11 cellular contexts compared by ENCODE assay signal in the genomic region with DNA sequence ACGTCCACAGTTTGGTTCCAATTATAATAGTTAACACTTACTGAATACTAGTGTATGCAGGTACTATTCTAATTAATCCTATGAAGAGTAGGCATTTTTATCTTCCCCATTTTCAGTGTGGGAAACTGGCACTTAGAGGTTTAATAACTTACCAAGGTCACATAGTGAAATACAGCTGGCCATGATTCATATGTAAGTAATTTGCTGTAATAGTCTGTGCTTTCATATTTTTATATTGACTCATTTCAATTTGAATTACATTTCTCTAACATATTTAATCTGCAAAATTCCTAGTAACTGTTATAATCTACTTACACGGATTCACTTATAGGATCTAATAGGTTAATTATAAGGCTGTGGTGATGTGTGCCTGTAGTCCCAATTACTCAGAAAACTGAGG. TPM values are rescaled to one million over a fixed set of nuclear protein-coding genes. Genes with fewer than 3 reads are reported as not detected.
DNase-seq lines count a peak whose midpoint lies in the region; ATAC-seq, FAIRE-seq and TF ChIP-seq lines count a peak whose summit lies in the region.
"Had no signal": no experiment of that assay in that cellular context is flagged by ENCODE, and none has a peak within 500 bp of the region (broad histone marks: within the 10 kb centered on the region; RNA-seq: fewer than 3 reads in every experiment).

No MANE protein-coding gene starts in this region.

- CTCF ChIA-PET in A549 (lab: Yijun Ruan, JAX), result no interaction called here
- CTCF ChIA-PET in mammary epithelial cell (lab: Charles Lee; ENCODE audit: low non-redundant PET), result no interaction called here

- WGBS in A549 (ENCODE audit: missing lambda C conversion rate), result 15% methylated on average over 2 of the region's 2 CpGs
- 55% methylated on average over 2 of the region's 2 CpGs for WGBS in mammary epithelial cell (ENCODE audit: low coverage, missing lambda C conversion rate)

- H3K4me3 ChIP-seq in A549, result peak overlapping the region; percentile 6; the same call in 2 of the 3 replicates
- no peak overlapping the region for H3K4me3 ChIP-seq in mammary epithelial cell (replicated peaks in 1 of 3; ENCODE audit: insufficient read depth in 1 of 3, low read depth in 2 of 3, low read length in 3 of 3)

- BruUV-seq in mammary epithelial cell (replicated peaks; lab: Mats Ljungman, UMichigan), result no TSS peak

- intact Hi-C loops in mammary epithelial cell (cut with micrococcal nuclease), result no loop called here

- peaks cover 44% of the 10 kb centered on the region for H3K36me3 ChIP-seq in mammary epithelial cell (ENCODE audit: insufficient read depth, low read length)

- H3K27ac ChIP-seq in A549 (peak overlapping the region; percentile 62 to 80), mammary epithelial cell (ENCODE audit: insufficient read depth, low read depth, low read length) (peak overlapping the region; percentile 37)

- TF ChIP-seq POLR2A in A549 (IDR thresholded peaks at IDR 0.05; ENCODE audit: low read length) (no peak), GM12891 (IDR thresholded peaks at IDR 0.05; ENCODE audit: low read depth, low read length) (no peak)

- TF ChIP-seq RAD21 in A549 (conservative IDR thresholded peaks at IDR 0.05 in 1 of 2, IDR thresholded peaks at IDR 0.05 in 1 of 2), result no peak

- H3K9ac ChIP-seq in mammary epithelial cell (ENCODE audit: insufficient read depth, low read length), result no peak overlapping the region

- no peaks in the 10 kb centered on the region for H3K27me3 ChIP-seq in mammary epithelial cell (ENCODE audit: insufficient read depth, low read length)

- no peak overlapping the region for H2AFZ ChIP-seq in mammary epithelial cell (ENCODE audit: low read depth, low read length)

- peaks cover 56% of the 10 kb centered on the region for H3K4me1 ChIP-seq in A549
- peaks cover 11% of the 10 kb centered on the region for H3K4me1 ChIP-seq in mammary epithelial cell (ENCODE audit: insufficient read depth, low read length)

- H3K4me2 ChIP-seq in A549 (peak overlapping the region; percentile 73), mammary epithelial cell (ENCODE audit: insufficient read depth, low read depth, low read length) (peak overlapping the region; percentile 15)

- in situ Hi-C loops in mammary epithelial cell (cut with MboI; ENCODE audit: low sequenced_read_pairs in 2 of 2), result no loop called here

- POLR2A ChIA-PET in A549 (lab: Yijun Ruan, JAX), result no interaction called here

- dilution Hi-C loops in mammary epithelial cell (cut with HindIII; ENCODE audit: low sequenced_read_pairs), result no loop called here

- ATAC-seq in A549 (peak; percentile 60 to 64; a peak in 4 of 6 replicates), GM21447 (IDR thresholded peaks at IDR 0.05; ENCODE audit: unreplicated experiment) (no peak)

- H3K79me2 ChIP-seq in mammary epithelial cell (ENCODE audit: insufficient read depth, low read length), result peaks cover 27% of the 10 kb centered on the region

- no peak for TF ChIP-seq EP300 in A549 (IDR thresholded peaks at IDR 0.05)

- DNase-seq in A549 (ENCODE audit: low read depth in 1 of 2, low spot score in 1 of 2) (peak in 1 of 2 experiments; percentile 22), LoVo (ENCODE audit: low spot score) (peak; percentile 9), mammary epithelial cell (peak; percentile 47), kidney tubule cell (ENCODE audit: low spot score) (peak; percentile 78), cerebellar cortex (ENCODE audit: low spot score) (no peak), islet precursor cell (no peak), GM12891 (ENCODE audit: insufficient read length, low spot score) (no peak)
- DNase-seq: naive B cell, NCI-H1092, T-helper 9 cell had no signal

- H3K9me3 ChIP-seq in A549, result no peaks in the 10 kb centered on the region
- no peaks in the 10 kb centered on the region for H3K9me3 ChIP-seq in mammary epithelial cell (replicated peaks; ENCODE audit: insufficient read depth, low read length)

- TF ChIP-seq CTCF in A549 (IDR thresholded peaks at IDR 0.05), result no peak
- TF ChIP-seq CTCF in mammary epithelial cell (conservative IDR thresholded peaks at IDR 0.05 in 1 of 2, IDR thresholded peaks at IDR 0.05 in 1 of 2; ENCODE audit: extremely low read depth in 1 of 2, insufficient read depth in 1 of 2, low read depth in 1 of 2, low read length in 2 of 2), result no peak

- no peaks in the 10 kb centered on the region for H4K20me1 ChIP-seq in mammary epithelial cell (ENCODE audit: insufficient read depth, low read length)

- no peak for FAIRE-seq in A549 (lab: Jason Lieb, UNC)
- no peak for FAIRE-seq in GM12891 (lab: Jason Lieb, UNC)

TF ChIP-seq in A549, 52 proteins besides CTCF, POLR2A, EP300 and RAD21:
- TF ChIP-seq TP53 (CRISPR knock-in tag; IDR thresholded peaks at IDR 0.05) (no peak), EHMT2 (IDR thresholded peaks at IDR 0.05; ENCODE audit: low read depth) (no peak), ZFP36 (IDR thresholded peaks at IDR 0.05; ENCODE audit: borderline replicate concordance, partially characterized antibody) (no peak), NR3C1 (IDR thresholded peaks at IDR 0.05) (no peak), POLR2AphosphoS2 (conservative IDR thresholded peaks at IDR 0.05; ENCODE audit: low read length) (no peak), CBX8 (IDR thresholded peaks at IDR 0.05) (no peak), GATA3 (IDR thresholded peaks at IDR 0.05; ENCODE audit: borderline replicate concordance) (peak; percentile 38; the same call in 1 of the 2 replicates), FOSL2 (IDR thresholded peaks at IDR 0.05) (peak; percentile 80), FOSL2 (CRISPR knock-in tag; IDR thresholded peaks at IDR 0.05) (peak; percentile 74), MYC (IDR thresholded peaks at IDR 0.05; ENCODE audit: borderline replicate concordance, low read length) (no peak), CEBPB (IDR thresholded peaks at IDR 0.05) (0 out of 4 replicates have a peak, but pooled peaks of 1 of the 2 experiments have one; percentile 18), JUNB (IDR thresholded peaks at IDR 0.05) (peak; percentile 77)
- TF ChIP-seq, protein P1, sequence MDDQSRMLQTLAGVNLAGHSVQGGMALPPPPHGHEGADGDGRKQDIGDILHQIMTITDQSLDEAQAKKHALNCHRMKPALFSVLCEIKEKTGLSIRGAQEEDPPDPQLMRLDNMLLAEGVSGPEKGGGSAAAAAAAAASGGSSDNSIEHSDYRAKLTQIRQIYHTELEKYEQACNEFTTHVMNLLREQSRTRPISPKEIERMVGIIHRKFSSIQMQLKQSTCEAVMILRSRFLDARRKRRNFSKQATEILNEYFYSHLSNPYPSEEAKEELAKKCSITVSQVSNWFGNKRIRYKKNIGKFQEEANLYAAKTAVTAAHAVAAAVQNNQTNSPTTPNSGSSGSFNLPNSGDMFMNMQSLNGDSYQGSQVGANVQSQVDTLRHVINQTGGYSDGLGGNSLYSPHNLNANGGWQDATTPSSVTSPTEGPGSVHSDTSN (IDR thresholded peaks at IDR 0.05), result peak; percentile 39; the same call in 1 of the 2 replicates

TF ChIP-seq in GM12891, 5 proteins besides CTCF, POLR2A, EP300 and RAD21:
- TF ChIP-seq SPI1 (IDR thresholded peaks at IDR 0.05; ENCODE audit: low read depth, low read length), result no peak
- TF ChIP-seq TAF1 (IDR thresholded peaks at IDR 0.05; ENCODE audit: low read depth, low read length), result no peak
- TF ChIP-seq POLR2AphosphoS5 (IDR thresholded peaks at IDR 0.05; ENCODE audit: low read depth, low read length), result no peak
- no peak for TF ChIP-seq PAX5 (IDR thresholded peaks at IDR 0.05; ENCODE audit: insufficient read depth, low read length, severe bottlenecking)
- TF ChIP-seq POU2F2 (IDR thresholded peaks at IDR 0.05; ENCODE audit: low read depth, low read length), result no peak

RNA-seq across cellular contexts. Expression of gene CCNH, which starts 19.4 kb away (rescaled TPM):
- polyA plus RNA-seq in A549 (2011; rRNA removed) (64.8 and 85.1 TPM in 2 replicates), A549 (2017; fragmentation: RNase III; extraction: RNeasy Plus Mini Kit Qiagen cat#74134 plus additional on column Dnase treatment) (72.9 to 79.7 TPM (median 74.1 TPM) in 3 replicates), mammary epithelial cell (51.1 TPM)
- polyA plus RNA-seq in A549 (2012; cell fraction: cytosol; rRNA removed), result 34.1 and 35.4 TPM in 2 replicates
- polyA plus RNA-seq in A549 (2012; cell fraction: nucleus; rRNA removed), result 17.6 and 25.1 TPM in 2 replicates
- 69.6 and 87.6 TPM in 2 replicates for polyA minus RNA-seq in A549 (2011; rRNA and poly(A)+ RNA removed)
- total RNA-seq in mammary epithelial cell, result 10 to 100 TPM; 47.6 to 76.2 TPM
- 30.1 TPM for polyA minus RNA-seq in mammary epithelial cell
- polyA plus RNA-seq in GM12891 (2012; ENCODE audit: low read depth, missing spikeins), result 41.0 TPM

Comparison
In these comparisons a context has a peak if more than half of its experiments do, and no peak if none do; other contexts are left out.
1. DNase-seq: peak in LoVo (single experiment), mammary epithelial cell (single experiment) and kidney tubule cell (single experiment); none in cerebellar cortex (single experiment), islet precursor cell (single experiment) and GM12891 (single experiment).